ENCODE assay signal across 9 cellular contexts in the genomic region with DNA sequence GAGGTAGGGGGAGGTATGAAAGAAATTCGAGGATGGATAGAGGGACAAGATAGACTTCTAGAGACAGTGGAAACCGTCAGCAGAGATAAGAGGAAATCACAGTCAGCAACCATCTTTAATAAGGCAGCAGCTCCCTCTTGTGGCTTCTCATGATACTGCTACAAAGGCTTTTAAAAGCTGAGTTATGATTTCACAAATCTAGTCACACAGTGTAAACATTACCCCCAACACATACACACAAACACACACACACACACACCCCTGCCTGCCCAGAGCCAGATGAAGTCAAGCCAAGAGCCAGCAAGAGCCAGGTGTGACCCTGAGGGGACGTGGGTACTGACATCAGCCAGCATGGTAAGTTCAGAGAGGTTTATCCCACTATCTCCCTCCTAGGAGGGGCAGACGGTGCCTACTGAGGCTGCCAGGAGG. TPM values are rescaled to one million over a fixed set of nuclear protein-coding genes. Genes with fewer than 3 reads are reported as not detected.
DNase-seq lines count a peak whose midpoint lies in the region; ATAC-seq and TF ChIP-seq lines count a peak whose summit lies in the region.
"Had no signal": no experiment of that assay in that cellular context is flagged by ENCODE, and none has a peak within 500 bp of the region (broad histone marks: within the 10 kb centered on the region; RNA-seq: fewer than 3 reads in every experiment).

No MANE protein-coding gene starts in this region.

- H3K27ac ChIP-seq in heart right ventricle = no peak overlapping the region

- intact Hi-C loops in heart right ventricle (cut with DNase I) = loop anchor here in 8 of 10 donors (1.0 to 5.0 kb wide), 6 partner anchors 57 to 101 kb away; a partner anchor contains a TSS
- intact Hi-C loops in sciatic nerve (cut with DNase I) = no loop called here

- WGBS in heart right ventricle, 2 donors = 9 to 10% methylated on average over 4 of the region's 4 CpGs

- peak; percentile 58 to 86 (median 78) for TF ChIP-seq CTCF in heart right ventricle (IDR thresholded peaks at IDR 0.05)

- H3K36me3 ChIP-seq in heart right ventricle = no peaks in the 10 kb centered on the region

- H3K4me3 Mint-ChIP-seq in activated naive CD8-positive, alpha-beta T cell treated with anti-CD3 and anti-CD28 coated beads for 36 hours = no peak overlapping the region
- H3K4me3 Mint-ChIP-seq: activated naive CD8-positive, alpha-beta T cell had no signal

- no peak overlapping the region for H3K4me3 ChIP-seq in heart right ventricle

- no peaks in the 10 kb centered on the region for H3K9me3 ChIP-seq in heart right ventricle

- ATAC-seq in heart right ventricle (peak; percentile 46 to 83 (median 58)), sciatic nerve (peak; percentile 71), GM21529 (IDR thresholded peaks at IDR 0.05; ENCODE audit: unreplicated experiment) (no peak), GM18870 (IDR thresholded peaks at IDR 0.05; ENCODE audit: unreplicated experiment) (no peak)

- H3K4me1 ChIP-seq in heart right ventricle = peaks cover 0 to 4% (median 0%) of the 10 kb centered on the region in 9 donors

- peak; percentile 69 for DNase-seq in EL
- DNase-seq in LoVo (ENCODE audit: low spot score) = peak; percentile 80
- DNase-seq in SHP77 (lab: John Stamatoyannopoulos, UW) = peak; percentile 61 to 62
- DNase-seq in activated naive CD8-positive, alpha-beta T cell treated with anti-CD3 and anti-CD28 coated beads for 36 hours = peak; percentile 36
- peak in 1 of 2 donors; percentile 40 for DNase-seq in heart right ventricle
- DNase-seq in sciatic nerve (ENCODE audit: low spot score) = no peak

- H3K4me1 Mint-ChIP-seq in activated naive CD8-positive, alpha-beta T cell treated with anti-CD3 and anti-CD28 coated beads for 36 hours = no peaks in the 10 kb centered on the region

- H3K27ac Mint-ChIP-seq in activated naive CD8-positive, alpha-beta T cell treated with anti-CD3 and anti-CD28 coated beads for 36 hours = no peak overlapping the region
- H3K27ac Mint-ChIP-seq: activated naive CD8-positive, alpha-beta T cell had no signal

- peaks cover 0 to 12% (median 0%) of the 10 kb centered on the region in 7 donors for H3K27me3 ChIP-seq in heart right ventricle

- H3K36me3 Mint-ChIP-seq in activated naive CD8-positive, alpha-beta T cell treated with anti-CD3 and anti-CD28 coated beads for 36 hours = no peaks in the 10 kb centered on the region
- H3K36me3 Mint-ChIP-seq: activated naive CD8-positive, alpha-beta T cell had no signal

- H3K9me3 Mint-ChIP-seq in activated naive CD8-positive, alpha-beta T cell treated with anti-CD3 and anti-CD28 coated beads for 36 hours = no peaks in the 10 kb centered on the region

- H3K27me3 Mint-ChIP-seq in activated naive CD8-positive, alpha-beta T cell treated with anti-CD3 and anti-CD28 coated beads for 36 hours = no peaks in the 10 kb centered on the region

RNA-seq across cellular contexts. Expression of a gene that starts 16.4 kb away (rescaled TPM):
- total RNA-seq in activated naive CD8-positive, alpha-beta T cell treated with anti-CD3 and anti-CD28 coated beads for 36 hours = not detected
- not detected for total RNA-seq in heart right ventricle
- polyA plus RNA-seq in heart right ventricle = not detected
- not detected for total RNA-seq in sciatic nerve

RNA-seq across cellular contexts. Expression of a gene that starts 18.9 kb away (rescaled TPM):
- total RNA-seq in activated naive CD8-positive, alpha-beta T cell treated with anti-CD3 and anti-CD28 coated beads for 36 hours = under 1 TPM; 0.16 to 0.38 TPM
- total RNA-seq in heart right ventricle (not detected), sciatic nerve (not detected)
- under 1 TPM in 1 of 2 donors, not detected in 1; 0.10 TPM for polyA plus RNA-seq in heart right ventricle

RNA-seq across cellular contexts. Expression of a gene that starts 44.8 kb away (rescaled TPM):
- 10 to 100 TPM; 12.4 to 14.3 TPM for total RNA-seq in activated naive CD8-positive, alpha-beta T cell treated with anti-CD3 and anti-CD28 coated beads for 36 hours
- 1 to 10 TPM; 5.2 to 8.7 (median 6.2) TPM for total RNA-seq in heart right ventricle
- polyA plus RNA-seq in heart right ventricle = 1 to 10 TPM; 1.5 to 4.3 TPM
- total RNA-seq in sciatic nerve = 6.9 TPM

Comparison
In these comparisons a context has a peak if more than half of its experiments do, and no peak if none do; other contexts are left out.
1. ATAC-seq: peak in heart right ventricle (8 of 8) and sciatic nerve (single experiment); none in GM21529 (single experiment) and GM18870 (single experiment).